2 cellular contexts compared by ENCODE assay signal in genomic region chr16:18994181-18994580, GRCh38. TPM values are rescaled to one million over a fixed set of nuclear protein-coding genes. Genes with fewer than 3 reads are reported as not detected.
"Had no signal": no experiment of that assay in that cellular context is flagged by ENCODE, and none has a peak within 500 bp of the region (broad histone marks: within the 10 kb centered on the region; RNA-seq: fewer than 3 reads in every experiment).

No MANE protein-coding gene starts in this region.

RNA-seq across cellular contexts. Expression of gene TMC7, which starts 10.4 kb away (rescaled TPM):
- total RNA-seq: naive thymus-derived CD8-positive, alpha-beta T cell; natural killer cell treated with Interleukin-12 subunit alpha and Interleukin-12 subunit beta and Interleukin-15 and Interleukin-18, amount 100 ng/mL, for 72 hours had no signal
- polyA plus RNA-seq: naive thymus-derived CD8-positive, alpha-beta T cell had no signal
